Comparison of ENCODE assay signal across 8 cellular contexts in the genomic region with DNA sequence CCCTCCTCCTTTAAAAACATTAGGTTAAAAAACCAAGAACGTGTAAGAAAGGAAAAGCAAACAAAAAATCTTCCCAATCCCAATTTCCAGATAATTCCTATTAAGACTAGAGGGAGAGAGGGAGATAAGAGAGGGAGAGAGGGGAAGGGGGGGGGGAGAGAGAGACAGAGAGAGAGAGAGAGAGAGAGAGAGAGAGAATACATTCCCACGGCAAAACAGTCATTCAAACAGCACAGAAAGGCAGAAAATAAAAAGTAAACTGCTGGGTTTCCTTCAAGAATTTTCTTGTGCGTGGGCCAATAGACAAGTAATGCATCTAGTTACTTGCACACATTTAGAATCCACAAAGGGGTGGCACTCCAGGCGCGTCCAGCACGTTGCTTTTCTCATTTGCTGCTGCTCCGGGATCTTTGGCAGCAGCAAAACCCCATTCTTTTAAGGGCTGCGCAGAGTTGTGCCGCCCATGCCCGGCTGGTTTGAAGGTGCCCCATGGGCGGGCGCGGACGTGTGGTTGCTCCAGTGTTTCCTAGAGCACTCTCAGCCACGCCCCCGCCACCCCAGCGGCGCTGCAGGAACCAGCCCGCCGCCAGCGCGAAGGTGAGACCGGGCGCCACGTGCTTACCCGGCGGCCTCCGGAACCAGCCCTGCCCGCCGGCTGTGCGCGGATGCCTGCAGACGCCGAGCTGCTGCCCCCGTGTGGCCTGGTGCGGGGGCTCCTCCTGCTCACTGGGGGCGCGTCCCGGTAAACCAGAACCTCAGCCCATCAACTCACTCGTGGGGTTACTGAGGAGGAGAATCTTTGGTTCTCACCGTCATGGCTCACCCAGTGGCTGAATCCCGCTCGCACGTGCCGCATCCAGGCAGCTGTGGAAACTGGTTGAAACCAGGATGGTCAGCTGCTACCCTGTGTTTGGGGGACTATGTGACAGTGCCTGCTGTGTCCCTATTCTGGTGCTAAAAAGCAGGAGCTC. TPM values are rescaled to one million over a fixed set of nuclear protein-coding genes. Genes with fewer than 3 reads are reported as not detected.
DNase-seq lines count a peak whose midpoint lies in the region; ATAC-seq, FAIRE-seq and TF ChIP-seq lines count a peak whose summit lies in the region.

No MANE protein-coding gene starts in this region.

- H3K4me1 ChIP-seq in HUES48 (ENCODE audit: control insufficient read depth, insufficient read depth, low read length) = no peaks in the 10 kb centered on the region; the same call in 1 of the 2 replicates
- no peaks in the 10 kb centered on the region for H3K4me1 ChIP-seq in RWPE2 (ENCODE audit: insufficient read depth, poor library complexity, severe bottlenecking)
- peaks cover 0 to 13% (median 8%) of the 10 kb centered on the region in 3 donors for H3K4me1 ChIP-seq in gastroesophageal sphincter

- no peaks in the 10 kb centered on the region; the same call in 1 of the 2 replicates for H3K9me3 ChIP-seq in HUES48 (ENCODE audit: control insufficient read depth, insufficient read depth, low read length)
- H3K9me3 ChIP-seq in RWPE2 (ENCODE audit: severe bottlenecking) = no peaks in the 10 kb centered on the region
- H3K9me3 ChIP-seq in gastroesophageal sphincter = no peaks in the 10 kb centered on the region

- peak; percentile 94 for ATAC-seq in GM21526 (IDR thresholded peaks at IDR 0.05; ENCODE audit: low FRiP score, unreplicated experiment)
- peak; percentile 90 for ATAC-seq in RWPE2 (ENCODE audit: low read depth)
- peak; percentile 77 for ATAC-seq in gastroesophageal sphincter

- 5 to 27% methylated on average over 2 to 8 of the region's 45 CpGs for WGBS in gastroesophageal sphincter (ENCODE audit: low coverage in 1 of 2), 2 donors

- H3K27me3 ChIP-seq in HUES48 (ENCODE audit: control insufficient read depth, insufficient read depth, low read length) = peaks cover 32% of the 10 kb centered on the region
- no peaks in the 10 kb centered on the region for H3K27me3 ChIP-seq in RWPE2 (ENCODE audit: insufficient read depth, poor library complexity, severe bottlenecking)
- H3K27me3 ChIP-seq in gastroesophageal sphincter = peaks cover 91% of the 10 kb centered on the region

- no peak for TF ChIP-seq POLR2A in gastroesophageal sphincter (IDR thresholded peaks at IDR 0.05)

- H3K4me3 ChIP-seq in HUES48 (ENCODE audit: low read depth, low read length) (peak overlapping the region; percentile 50), RWPE2 (ENCODE audit: severe bottlenecking) (no peak overlapping the region), gastroesophageal sphincter (peak overlapping the region in 1 of 2 donors; percentile 31)

- peak; percentile 65 for DNase-seq in DMS114 treated with DMSO at 0.1 percent for 48 hours (lab: John Stamatoyannopoulos, UW; ENCODE audit: unreplicated experiment)
- DNase-seq in RWPE2 (ENCODE audit: low spot score) = peak; percentile 88
- DNase-seq in activated gamma-delta T cell treated with Interleukin-2 at 50 U/mL for 16 hours = peak; percentile 49
- DNase-seq in posterior cingulate gyrus = peak; percentile 43 to 95 (median 69)
- DNase-seq in urothelium cell line (ENCODE audit: low spot score) = peak; percentile 90

- FAIRE-seq in urothelium cell line (lab: Jason Lieb, UNC) = peak; percentile 90

- H3K36me3 ChIP-seq in HUES48 (ENCODE audit: control insufficient read depth, insufficient read depth, low read length) = no peaks in the 10 kb centered on the region
- H3K36me3 ChIP-seq in RWPE2 (ENCODE audit: low read depth) = no peaks in the 10 kb centered on the region
- H3K36me3 ChIP-seq in gastroesophageal sphincter = no peaks in the 10 kb centered on the region

- H3K27ac ChIP-seq in HUES48 (ENCODE audit: low read depth, low read length) (no peak overlapping the region), RWPE2 (ENCODE audit: poor library complexity, severe bottlenecking) (no peak overlapping the region), gastroesophageal sphincter (no peak overlapping the region)

- TF ChIP-seq EP300 in gastroesophageal sphincter (IDR thresholded peaks at IDR 0.05) = no peak

- H3K9ac ChIP-seq in HUES48 (ENCODE audit: low read depth, low read length) = 0 out of 2 replicates have a peak overlapping the region, but pooled peaks have one; percentile 44

- intact Hi-C loops in posterior cingulate gyrus (cut with DNase I) = loop anchor here (5.0 to 10.0 kb wide), 3 partner anchors 139 to 576 kb away; a partner anchor contains a TSS

- TF ChIP-seq CTCF in RWPE2 (IDR thresholded peaks at IDR 0.05; ENCODE audit: poor library complexity, severe bottlenecking) = peak; percentile 94
- peak in 3 of 4 experiments; percentile 57 to 83 (median 61) for TF ChIP-seq CTCF in gastroesophageal sphincter (IDR thresholded peaks at IDR 0.05)

RNA-seq across cellular contexts. Expression of a gene that starts 44.6 kb away (rescaled TPM):
- 100 to 1,000 TPM in 2 of 4 donors, 10 to 100 TPM in 2; 34.1 to 116 (median 84.6) TPM for total RNA-seq in gastroesophageal sphincter

RNA-seq across cellular contexts. Expression of a gene that starts 48.6 kb away (rescaled TPM):
- not detected for total RNA-seq in gastroesophageal sphincter
